Comparison of ENCODE assay signal across 1 cellular context in genomic region chr15:25832158-25832557, GRCh38.
TF ChIP-seq lines count a peak whose summit lies in the region.

No MANE protein-coding gene starts in this region.

TF ChIP-seq in GM23338, 12 proteins besides CTCF, POLR2A, EP300 and RAD21 (continued from another document):
- TF ChIP-seq ZNF462 (CRISPR knock-in tag; IDR thresholded peaks at IDR 0.05), result no peak
- TF ChIP-seq EZH2 (IDR thresholded peaks at IDR 0.05; ENCODE audit: low read depth, unreplicated experiment), result no peak
- TF ChIP-seq STAT1 (IDR thresholded peaks at IDR 0.05; ENCODE audit: unreplicated experiment), result no peak
- no peak for TF ChIP-seq ETS1 (IDR thresholded peaks at IDR 0.05)
- no peak for TF ChIP-seq ZNF114 (CRISPR knock-in tag; IDR thresholded peaks at IDR 0.05)
- no peak for TF ChIP-seq ZNF331 (CRISPR knock-in tag; IDR thresholded peaks at IDR 0.05; ENCODE audit: low read depth)
- TF ChIP-seq REST (IDR thresholded peaks at IDR 0.05; ENCODE audit: unreplicated experiment), result no peak
- TF ChIP-seq POLR2AphosphoS5 (IDR thresholded peaks at IDR 0.05; ENCODE audit: low read depth), result no peak
- TF ChIP-seq NANOG (IDR thresholded peaks at IDR 0.05; ENCODE audit: borderline replicate concordance), result no peak
